In the genomic region with DNA sequence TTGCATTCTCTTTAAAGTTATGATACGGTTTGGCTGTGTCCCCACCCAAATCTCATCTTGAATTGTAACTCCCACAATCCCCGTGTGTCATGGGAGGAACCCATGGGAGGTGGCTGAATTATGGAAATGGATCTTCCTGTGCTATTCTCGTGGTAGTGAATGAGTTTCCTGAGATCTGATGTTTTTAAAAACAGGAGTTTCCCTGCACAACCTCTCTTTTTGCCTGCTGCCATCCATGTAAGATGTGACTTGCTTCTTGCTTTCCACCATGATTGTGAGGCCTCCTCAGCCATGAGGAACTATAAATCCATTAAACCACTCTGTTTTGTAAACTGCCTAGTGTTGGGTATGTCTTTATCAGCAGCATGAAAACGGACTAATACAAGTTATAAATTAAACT, we compare ENCODE assay signal across 23 cellular contexts.
"Had no signal": no experiment of that assay in that cellular context is flagged by ENCODE, and none has a peak within 500 bp of the region (broad histone marks: within the 10 kb centered on the region; RNA-seq: fewer than 3 reads in every experiment).

No MANE protein-coding gene starts in this region.

- H3K36me3 ChIP-seq: colonic mucosa, esophagus squamous epithelium, gastrocnemius medialis, heart right ventricle, left lung, lower lobe of right lung had no signal

- H3K4me1 Mint-ChIP-seq: endodermal cell, mesothelial cell of epicardium had no signal

- H3K27me3 ChIP-seq: colonic mucosa, esophagus squamous epithelium, gastrocnemius medialis, heart right ventricle, left lung had no signal

- H3K27me3 Mint-ChIP-seq: dendritic cell treated with granulocyte-macrophage colony-stimulating factor and Interleukin-4, amounts not matched to agents 40 ng/mL and 50 ng/mL, for 4 days; effector memory CD8-positive, alpha-beta T cell had no signal

- H3K9me3 ChIP-seq: colonic mucosa, esophagus squamous epithelium, gastrocnemius medialis, heart right ventricle, left lung, lower lobe of right lung, mucosa of descending colon had no signal

- H3K4me1 ChIP-seq: colonic mucosa, esophagus squamous epithelium, gastrocnemius medialis, heart right ventricle, left lung, lower lobe of right lung had no signal

- H3K36me3 Mint-ChIP-seq: mesothelial cell of epicardium had no signal

- H3K27ac Mint-ChIP-seq: dendritic cell treated with granulocyte-macrophage colony-stimulating factor and Interleukin-4, amounts not matched to agents 40 ng/mL and 50 ng/mL, for 4 days; effector memory CD8-positive, alpha-beta T cell; endodermal cell; mesothelial cell of epicardium had no signal

- H3K27ac ChIP-seq: colonic mucosa, epithelial cell of prostate, esophagus squamous epithelium, gastrocnemius medialis, heart right ventricle, left lung, lower lobe of right lung had no signal

- H3K4me3 ChIP-seq: colonic mucosa, esophagus squamous epithelium, gastrocnemius medialis, heart right ventricle, left lung, lower lobe of right lung, mucosa of descending colon had no signal

- H3K4me3 Mint-ChIP-seq: dendritic cell treated with granulocyte-macrophage colony-stimulating factor and Interleukin-4, amounts not matched to agents 40 ng/mL and 50 ng/mL, for 4 days; effector memory CD8-positive, alpha-beta T cell; endodermal cell; mesothelial cell of epicardium had no signal

- ATAC-seq: effector memory CD8-positive, alpha-beta T cell; esophagus mucosa; gastrocnemius medialis; heart right ventricle; left cardiac atrium; left lung; left ventricle myocardium superior; lower lobe of right lung had no signal

- DNase-seq: colonic mucosa; cortex of kidney; effector CD8-positive, alpha-beta T cell; effector memory CD8-positive, alpha-beta T cell; endodermal cell; erythroblast; esophagus squamous epithelium; foreskin melanocyte; gastrocnemius medialis; glutamatergic neuron; head of caudate nucleus; heart right ventricle; hippocampal formation; left cardiac atrium; left lung; left ventricle myocardium superior; lower lobe of right lung; mesenchymal stem cell; mucosa of descending colon had no signal
